11 cellular contexts compared by ENCODE assay signal in genomic region chr1:184160236-184160635, GRCh38.
DNase-seq lines count a peak whose midpoint lies in the region; ATAC-seq and TF ChIP-seq lines count a peak whose summit lies in the region.
"Had no signal": no experiment of that assay in that cellular context is flagged by ENCODE, and none has a peak within 500 bp of the region (broad histone marks: within the 10 kb centered on the region; RNA-seq: fewer than 3 reads in every experiment).

No MANE protein-coding gene starts in this region.

- WGBS in esophagus squamous epithelium, 2 donors, result 42 to 47% methylated on average over 2 of the region's 2 CpGs

- H3K27ac ChIP-seq in esophagus squamous epithelium, result peak overlapping the region in 3 of 4 donors; percentile 24 to 70 (median 50)
- H3K27ac ChIP-seq in right atrium auricular region, result peak overlapping the region in 1 of 2 donors; percentile 54

- no peaks in the 10 kb centered on the region for H3K9me3 Mint-ChIP-seq in activated naive CD4-positive, alpha-beta T cell treated with anti-CD3 and anti-CD28 coated beads, Interleukin-2, amount 50 U/mL, for 72 hours

- TF ChIP-seq CTCF in esophagus squamous epithelium (IDR thresholded peaks at IDR 0.05), result no peak
- no peak for TF ChIP-seq CTCF in right atrium auricular region (IDR thresholded peaks at IDR 0.05)

- H3K9me3 ChIP-seq in esophagus squamous epithelium (no peaks in the 10 kb centered on the region), right atrium auricular region (no peaks in the 10 kb centered on the region)

- H3K4me3 ChIP-seq in esophagus squamous epithelium, result no peak overlapping the region
- H3K4me3 ChIP-seq in right atrium auricular region, result no peak overlapping the region

- H3K27me3 ChIP-seq in esophagus squamous epithelium, result no peaks in the 10 kb centered on the region
- H3K27me3 ChIP-seq in right atrium auricular region, result no peaks in the 10 kb centered on the region

- TF ChIP-seq POLR2A in esophagus squamous epithelium (IDR thresholded peaks at IDR 0.05), result no peak

- H3K36me3 ChIP-seq in esophagus squamous epithelium, result no peaks in the 10 kb centered on the region
- H3K36me3 ChIP-seq in right atrium auricular region, result no peaks in the 10 kb centered on the region

- no peak overlapping the region for H3K27ac Mint-ChIP-seq in activated naive CD4-positive, alpha-beta T cell treated with anti-CD3 and anti-CD28 coated beads, Interleukin-2, amount 50 U/mL, for 72 hours

- H3K36me3 Mint-ChIP-seq in activated naive CD4-positive, alpha-beta T cell treated with anti-CD3 and anti-CD28 coated beads, Interleukin-2, amount 50 U/mL, for 72 hours, result no peaks in the 10 kb centered on the region

- ATAC-seq in activated naive CD4-positive, alpha-beta T cell treated with anti-CD3 and anti-CD28 coated beads, Interleukin-2, amount 50 U/mL, for 72 hours, result peak; percentile 86 to 95
- ATAC-seq in stimulated activated naive CD8-positive, alpha-beta T cell treated with anti-CD3 and anti-CD28 coated beads, Interleukin-15, Interleukin-2, amounts not matched to agents 100 U/mL and 50 U/mL, for 24 hours, result peak; percentile 88
- ATAC-seq in GM18870 (IDR thresholded peaks at IDR 0.05; ENCODE audit: unreplicated experiment), result no peak

- H3K4me1 ChIP-seq in esophagus squamous epithelium (peaks cover 0 to 7% (median 4%) of the 10 kb centered on the region in 3 donors), right atrium auricular region (peaks cover 0 to 37% of the 10 kb centered on the region in 2 donors)

- DNase-seq in activated naive CD4-positive, alpha-beta T cell treated with anti-CD3 and anti-CD28 coated beads, Interleukin-2, amount 50 U/mL, for 72 hours (ENCODE audit: low spot score in 2 of 2), result peak in 1 of 2 donors; percentile 7
- no peak for DNase-seq in activated naive CD4-positive, alpha-beta T cell (lab: John Stamatoyannopoulos, UW)
- DNase-seq in NCI-H460 (ENCODE audit: extremely low read depth, low read depth), result peak; percentile 39
- DNase-seq in esophagus squamous epithelium (lab: John Stamatoyannopoulos, UW), result no peak
- peak; percentile 15 for DNase-seq in stimulated activated naive CD8-positive, alpha-beta T cell treated with anti-CD3 and anti-CD28 coated beads, Interleukin-15, Interleukin-2, amounts not matched to agents 100 U/mL and 50 U/mL, for 24 hours
- no peak for DNase-seq in SKM-1 treated with dmso at 0.1 percent for 144 hours (lab: John Stamatoyannopoulos, UW; ENCODE audit: unreplicated experiment)
- no peak for DNase-seq in right atrium auricular region (ENCODE audit: low spot score)
- DNase-seq: anterior cingulate cortex, DMS 273 treated with DMSO at 0.1 percent for 48 hours, kidney glomerular epithelial cell had no signal

- intact Hi-C loops in esophagus squamous epithelium (cut with DNase I), result loop anchor here (2.0 kb wide), 1 partner anchor 15 kb away; no protein-coding TSS in a partner anchor

Comparison
In these comparisons a context has a peak if more than half of its experiments do, and no peak if none do; other contexts are left out.
1. DNase-seq: peak in NCI-H460 (single experiment) and stimulated activated naive CD8-positive, alpha-beta T cell treated with anti-CD3 and anti-CD28 coated beads, Interleukin-15, Interleukin-2, amounts not matched to agents 100 U/mL and 50 U/mL, for 24 hours (single experiment); none in activated naive CD4-positive, alpha-beta T cell (0 of 4), esophagus squamous epithelium (single experiment), SKM-1 treated with dmso at 0.1 percent for 144 hours (single experiment) and right atrium auricular region (single experiment).